ENCODE assay signal across 1 cellular context in genomic region chr5:87499478-87500410, GRCh38.
TF ChIP-seq lines count a peak whose summit lies in the region.

No MANE protein-coding gene starts in this region.

TF ChIP-seq in H1, 55 proteins besides CTCF, POLR2A, EP300 and RAD21:
- TF ChIP-seq CHD1 (IDR thresholded peaks at IDR 0.05; ENCODE audit: low read depth, low read length): no peak
- no peak for TF ChIP-seq TAF7 (optimal IDR thresholded peaks at IDR 0.05; ENCODE audit: borderline replicate concordance, low read depth, low read length)
- TF ChIP-seq RXRA (IDR thresholded peaks at IDR 0.05; ENCODE audit: insufficient read depth, low read depth, low read length): no peak
- no peak for TF ChIP-seq TAF1 (IDR thresholded peaks at IDR 0.05; ENCODE audit: low read depth, low read length)
- TF ChIP-seq EZH2 (IDR thresholded peaks at IDR 0.05; ENCODE audit: low read depth, low read length, severe bottlenecking): no peak
- no peak for TF ChIP-seq CBX5 (IDR thresholded peaks at IDR 0.05; ENCODE audit: low read depth, low read length)
- TF ChIP-seq TBP (IDR thresholded peaks at IDR 0.05; ENCODE audit: low read depth, low read length): no peak
- no peak for TF ChIP-seq SP4 (IDR thresholded peaks at IDR 0.05; ENCODE audit: low read length)
- no peak for TF ChIP-seq BACH1 (IDR thresholded peaks at IDR 0.05; ENCODE audit: low read length)
- TF ChIP-seq SIRT6 (IDR thresholded peaks at IDR 0.05; ENCODE audit: low read length): no peak
- no peak for TF ChIP-seq CEBPB (IDR thresholded peaks at IDR 0.05; ENCODE audit: low read depth, low read length)
- no peak for TF ChIP-seq SIN3A (conservative IDR thresholded peaks at IDR 0.05 in 1 of 2, IDR thresholded peaks at IDR 0.05 in 1 of 2; ENCODE audit: low read depth in 1 of 2, low read length in 2 of 2)
- no peak for TF ChIP-seq EGR1 (IDR thresholded peaks at IDR 0.05; ENCODE audit: borderline replicate concordance, low read depth, low read length)
- no peak for TF ChIP-seq TEAD4 (IDR thresholded peaks at IDR 0.05; ENCODE audit: low read depth, low read length)
